In genomic region chr14:68585690-68586089, GRCh38 we compare ENCODE assay signal across 13 cellular contexts.
DNase-seq lines count a peak whose midpoint lies in the region; ATAC-seq and TF ChIP-seq lines count a peak whose summit lies in the region.
"Had no signal": no experiment of that assay in that cellular context is flagged by ENCODE, and none has a peak within 500 bp of the region (broad histone marks: within the 10 kb centered on the region; RNA-seq: fewer than 3 reads in every experiment).

No MANE protein-coding gene starts in this region.

- H3K4me3 Mint-ChIP-seq in activated T-helper 17 cell treated with anti-CD3 and anti-CD28 coated beads, Interleukin-2, amount 50 U/mL, for 72 hours: no peak overlapping the region
- H3K4me3 Mint-ChIP-seq: CD14-positive monocyte had no signal

- no peaks in the 10 kb centered on the region for H3K27me3 ChIP-seq in psoas muscle (ENCODE audit: insufficient read depth in 3 of 3, low read length in 2 of 3)
- no peaks in the 10 kb centered on the region for H3K27me3 ChIP-seq in HAP-1 (ENCODE audit: low read depth)
- H3K27me3 ChIP-seq: tibial artery had no signal

- peak; percentile 29 for ATAC-seq in activated T-helper 17 cell treated with anti-CD3 and anti-CD28 coated beads, Interleukin-2, amount 50 U/mL, for 72 hours (replicated peaks)
- ATAC-seq in psoas muscle: no peak
- ATAC-seq in GM21528 (IDR thresholded peaks at IDR 0.05; ENCODE audit: low FRiP score, unreplicated experiment): no peak

- H3K4me1 Mint-ChIP-seq in activated T-helper 17 cell treated with anti-CD3 and anti-CD28 coated beads, Interleukin-2, amount 50 U/mL, for 72 hours: no peaks in the 10 kb centered on the region

- WGBS in psoas muscle, 3 donors: 64 to 83% (median 69%) methylated on average over 16 of the region's 16 CpGs

- DNase-seq in AG20443 (ENCODE audit: low spot score) (peak; percentile 45), fibroblast of pulmonary artery (ENCODE audit: low read depth) (peak; percentile 38), psoas muscle (no peak), NCI-H526 treated with DMSO at 0.1 percent for 48 hours (lab: John Stamatoyannopoulos, UW) (no peak), HAP-1 (ENCODE audit: low spot score in 2 of 2) (no peak), KG1 (lab: John Stamatoyannopoulos, UW) (no peak)
- DNase-seq: activated CD4-positive, alpha-beta T cell treated with anti-CD3 and anti-CD28 coated beads for 48 hours; NCI-H146; tibial artery had no signal

- no peaks in the 10 kb centered on the region for H3K9me3 Mint-ChIP-seq in activated T-helper 17 cell treated with anti-CD3 and anti-CD28 coated beads, Interleukin-2, amount 50 U/mL, for 72 hours
- H3K9me3 Mint-ChIP-seq: activated T-helper 2 cell treated with anti-CD3 and anti-CD28 coated beads, Interferon-gamma antibody, Interleukin-2, Interleukin-4, amounts not matched to agents 10 μg/mL and 5 μg/mL and 100 μg/mL, durations not matched to agents 14 hours and 24 hours and 36 hours had no signal

- H3K27me3 Mint-ChIP-seq in activated T-helper 17 cell treated with anti-CD3 and anti-CD28 coated beads, Interleukin-2, amount 50 U/mL, for 72 hours: no peaks in the 10 kb centered on the region

- H3K36me3 Mint-ChIP-seq in activated T-helper 17 cell treated with anti-CD3 and anti-CD28 coated beads, Interleukin-2, amount 50 U/mL, for 72 hours (ENCODE audit: low read depth): no peaks in the 10 kb centered on the region

- H3K9me3 ChIP-seq in psoas muscle (no peaks in the 10 kb centered on the region), HAP-1 (0 out of 2 replicates have a peak, but pooled peaks cover 2% of the 10 kb centered on the region)
- H3K9me3 ChIP-seq: tibial artery had no signal

- in situ Hi-C loops in HAP-1 (cut with MboI; ENCODE audit: low sequenced_read_pairs): no loop called here

- H3K27ac Mint-ChIP-seq in activated T-helper 17 cell treated with anti-CD3 and anti-CD28 coated beads, Interleukin-2, amount 50 U/mL, for 72 hours: no peak overlapping the region
- H3K27ac Mint-ChIP-seq: activated T-helper 2 cell treated with anti-CD3 and anti-CD28 coated beads, Interferon-gamma antibody, Interleukin-2, Interleukin-4, amounts not matched to agents 10 μg/mL and 5 μg/mL and 100 μg/mL, durations not matched to agents 14 hours and 24 hours and 36 hours; CD14-positive monocyte had no signal

- peak overlapping the region; percentile 79 for H3K27ac ChIP-seq in psoas muscle

- H3K36me3 ChIP-seq in psoas muscle (ENCODE audit: insufficient read depth in 1 of 2, low read depth in 1 of 2) (no peaks in the 10 kb centered on the region), HAP-1 (replicated peaks) (no peaks in the 10 kb centered on the region)
- H3K36me3 ChIP-seq: tibial artery had no signal

- intact Hi-C loops in psoas muscle (cut with DNase I): no loop called here

- H3K4me3 ChIP-seq in fibroblast of pulmonary artery (replicated peaks; ENCODE audit: low read depth, low read length): no peak overlapping the region
- no peak overlapping the region for H3K4me3 ChIP-seq in psoas muscle
- no peak overlapping the region for H3K4me3 ChIP-seq in HAP-1
- H3K4me3 ChIP-seq: tibial artery had no signal

- H3K4me1 ChIP-seq in psoas muscle (peaks cover 37% of the 10 kb centered on the region), HAP-1 (no peaks in the 10 kb centered on the region)

- TF ChIP-seq CTCF in fibroblast of pulmonary artery (IDR thresholded peaks at IDR 0.05; ENCODE audit: low read length, missing control alignments): no peak
- no peak for TF ChIP-seq CTCF in psoas muscle (IDR thresholded peaks at IDR 0.05)

Comparison
In these comparisons a context has a peak if more than half of its experiments do, and no peak if none do; other contexts are left out.
1. DNase-seq: peak in AG20443 (single experiment) and fibroblast of pulmonary artery (single experiment); none in psoas muscle (0 of 2), NCI-H526 treated with DMSO at 0.1 percent for 48 hours (single experiment), HAP-1 (0 of 2) and KG1 (single experiment).